Comparison of ENCODE assay signal across 24 cellular contexts in genomic region chrX:41900321-41900720, GRCh38. TPM values are rescaled to one million over a fixed set of nuclear protein-coding genes. Genes with fewer than 3 reads are reported as not detected.
A peak's percentile ranks its signal among the peaks of the same experiment; 100 is the strongest.
DNase-seq lines count a peak whose midpoint lies in the region; ATAC-seq, FAIRE-seq and TF ChIP-seq lines count a peak whose summit lies in the region.
"Had no signal": no experiment of that assay in that cellular context is flagged by ENCODE, and none has a peak within 500 bp of the region (broad histone marks: within the 10 kb centered on the region; RNA-seq: fewer than 3 reads in every experiment).

No MANE protein-coding gene starts in this region.

- no peak for FAIRE-seq in HepG2 (lab: Jason Lieb, UNC)
- FAIRE-seq in astrocyte (lab: Jason Lieb, UNC), result peak; percentile 79
- peak; percentile 51 for FAIRE-seq in kidney (lab: Jason Lieb, UNC)
- FAIRE-seq: A549, GM12891, GM18507 had no signal

- no peaks in the 10 kb centered on the region for H3K4me1 ChIP-seq in HepG2 (ENCODE audit: insufficient read depth, low read length)
- H3K4me1 ChIP-seq in right lobe of liver, result no peaks in the 10 kb centered on the region
- H3K4me1 ChIP-seq in astrocyte (ENCODE audit: insufficient read depth, low read length), result no peaks in the 10 kb centered on the region
- H3K4me1 ChIP-seq in kidney (ENCODE audit: control insufficient read depth in 1 of 2, insufficient read depth in 1 of 2, low read depth in 1 of 2, low read length in 2 of 2), result no peaks in the 10 kb centered on the region
- H3K4me1 ChIP-seq in smooth muscle cell (ENCODE audit: low read depth), result peaks cover 6% of the 10 kb centered on the region
- H3K4me1 ChIP-seq: A549; BE2C; BLaER1 treated with 17β-estradiol and CSF1 and Interleukin-3, amounts not matched to agents 10 nM and 100 nM had no signal

- TF ChIP-seq POLR2A in HepG2 (IDR thresholded peaks at IDR 0.05; ENCODE audit: insufficient read depth in 1 of 2, low read depth in 2 of 2, low read length in 2 of 2) (no peak), right lobe of liver (IDR thresholded peaks at IDR 0.05) (no peak)

- peaks cover 9% of the 10 kb centered on the region for H3K36me3 Mint-ChIP-seq in astrocyte (ENCODE audit: low read depth, unreplicated experiment)

- H4K20me1 ChIP-seq in HepG2 (ENCODE audit: insufficient read depth, low read length) (no peaks in the 10 kb centered on the region), astrocyte (ENCODE audit: insufficient read depth, low read length) (peaks cover 5% of the 10 kb centered on the region), smooth muscle cell (ENCODE audit: low read depth) (peaks cover 8% of the 10 kb centered on the region)

- no peak overlapping the region for H3K27ac ChIP-seq in HepG2 (ENCODE audit: extremely low read length, insufficient read depth, low read length)
- H3K27ac ChIP-seq in right lobe of liver, result no peak overlapping the region
- no peak overlapping the region for H3K27ac ChIP-seq in astrocyte (ENCODE audit: low read depth, low read length)
- no peak overlapping the region for H3K27ac ChIP-seq in kidney (ENCODE audit: low read depth in 2 of 2, low read length in 2 of 2)
- H3K27ac ChIP-seq in smooth muscle cell (ENCODE audit: low read depth), result no peak overlapping the region
- H3K27ac ChIP-seq: A549; BLaER1 treated with 17β-estradiol and CSF1 and Interleukin-3, amounts not matched to agents 10 nM and 100 nM had no signal

- H3F3A ChIP-seq in smooth muscle cell (ENCODE audit: low read depth), result no peaks in the 10 kb centered on the region

- TF ChIP-seq CTCF in HepG2 (CRISPR knock-in tag; IDR thresholded peaks at IDR 0.05) (no peak), right lobe of liver (IDR thresholded peaks at IDR 0.05) (no peak), astrocyte (IDR thresholded peaks at IDR 0.05; ENCODE audit: insufficient read depth, low read depth, low read length) (no peak), kidney (IDR thresholded peaks at IDR 0.05; ENCODE audit: borderline replicate concordance, extremely low read depth, insufficient read depth) (no peak), smooth muscle cell (IDR thresholded peaks at IDR 0.05; ENCODE audit: borderline replicate concordance, insufficient read depth, poor library complexity, severe bottlenecking) (no peak)

- H3K9me3 ChIP-seq in HepG2 (ENCODE audit: low read length), result peaks cover 20% of the 10 kb centered on the region
- H3K9me3 ChIP-seq in right lobe of liver, result peaks cover 0 to 5% (median 0%) of the 10 kb centered on the region in 4 donors
- H3K9me3 ChIP-seq in astrocyte (ENCODE audit: insufficient read depth, low read depth, low read length), result no peaks in the 10 kb centered on the region
- H3K9me3 ChIP-seq in kidney (ENCODE audit: control insufficient read depth in 1 of 2, low read length in 2 of 2), result no peaks in the 10 kb centered on the region
- peaks cover 14% of the 10 kb centered on the region for H3K9me3 ChIP-seq in smooth muscle cell (replicated peaks; ENCODE audit: low read depth)
- H3K9me3 ChIP-seq: BE2C had no signal

- TF ChIP-seq EP300 in HepG2 (IDR thresholded peaks at IDR 0.05; ENCODE audit: low read depth in 2 of 2, low read length in 2 of 2) (no peak), HepG2 (CRISPR knock-in tag; IDR thresholded peaks at IDR 0.05; ENCODE audit: borderline replicate concordance) (no peak)

- H2AFZ ChIP-seq in HepG2 (ENCODE audit: low read length) (no peak overlapping the region), astrocyte (ENCODE audit: low read depth, low read length) (no peak overlapping the region), smooth muscle cell (ENCODE audit: low read depth) (no peak overlapping the region)
- H2AFZ ChIP-seq: GM23338 had no signal

- peaks cover 5% of the 10 kb centered on the region for H3K4me1 Mint-ChIP-seq in astrocyte (ENCODE audit: low read depth, unreplicated experiment)
- H3K4me1 Mint-ChIP-seq: CD14-positive monocyte had no signal

- TF ChIP-seq RAD21 in HepG2 (CRISPR knock-in tag; IDR thresholded peaks at IDR 0.05), result no peak

- DNase-seq in HepG2 (ENCODE audit: low spot score) (no peak), right lobe of liver (no peak), astrocyte (ENCODE audit: low read depth) (no peak), kidney (no peak), smooth muscle cell (lab: John Stamatoyannopoulos, UW; ENCODE audit: unreplicated experiment) (no peak)
- DNase-seq: 8988T; ACHN; AML-193; BE2C; CD4-positive, alpha-beta T cell; CD8-positive, alpha-beta memory T cell; DMS53; DMS79 treated with DMSO at 0.1 percent for 48 hours; GF-D8; H9; HFFc6 had no signal

- peaks cover 4% of the 10 kb centered on the region for H3K9me3 Mint-ChIP-seq in astrocyte (ENCODE audit: unreplicated experiment)

- H3K4me3 ChIP-seq in HepG2 (replicated peaks in 1 of 3; ENCODE audit: insufficient read depth in 1 of 3, low read depth in 2 of 3, low read length in 3 of 3) (no peak overlapping the region), right lobe of liver (no peak overlapping the region), astrocyte (ENCODE audit: insufficient read depth, low read depth, low read length) (no peak overlapping the region), kidney (ENCODE audit: low read length in 2 of 2) (no peak overlapping the region), smooth muscle cell (no peak overlapping the region)
- H3K4me3 ChIP-seq: A549; BLaER1 treated with 17β-estradiol and CSF1 and Interleukin-3, amounts not matched to agents 10 nM and 100 nM; GM23338 had no signal

- H3K4me2 ChIP-seq in HepG2 (ENCODE audit: low read depth, low read length) (no peak overlapping the region), astrocyte (ENCODE audit: low read length) (no peak overlapping the region), smooth muscle cell (no peak overlapping the region)
- H3K4me2 ChIP-seq: A549; BLaER1 treated with 17β-estradiol and CSF1 and Interleukin-3, amounts not matched to agents 10 nM and 100 nM; GM23338 had no signal

- POLR2A ChIA-PET in HepG2 (lab: Yijun Ruan, JAX), result no interaction called here

- H3K27me3 Mint-ChIP-seq in astrocyte (ENCODE audit: low read depth, unreplicated experiment), result no peaks in the 10 kb centered on the region
- H3K27me3 Mint-ChIP-seq: CD4-positive, alpha-beta T cell; CD8-positive, alpha-beta memory T cell had no signal

- intact Hi-C loops in HepG2 (cut with micrococcal nuclease; ENCODE audit: unreplicated experiment), result no loop called here
- intact Hi-C loops in right lobe of liver (cut with DNase I), result no loop called here
- intact Hi-C loops in kidney (cut with DNase I), result no loop called here

- no peaks in the 10 kb centered on the region for H3K27me3 ChIP-seq in HepG2 (ENCODE audit: control insufficient read depth in 1 of 2, insufficient read depth in 2 of 2, low read length in 2 of 2)
- H3K27me3 ChIP-seq in right lobe of liver, result no peaks in the 10 kb centered on the region
- no peaks in the 10 kb centered on the region for H3K27me3 ChIP-seq in astrocyte (ENCODE audit: insufficient read depth, low read length)
- no peaks in the 10 kb centered on the region for H3K27me3 ChIP-seq in smooth muscle cell (ENCODE audit: low read depth)
- H3K27me3 ChIP-seq: BE2C had no signal

- peaks cover 7% of the 10 kb centered on the region for H3K79me2 ChIP-seq in HepG2 (ENCODE audit: insufficient read depth, low read length)
- peaks cover 33% of the 10 kb centered on the region for H3K79me2 ChIP-seq in astrocyte (ENCODE audit: insufficient read depth, low read length)
- H3K79me2 ChIP-seq in smooth muscle cell (ENCODE audit: low read depth), result peaks cover 47% of the 10 kb centered on the region

- CTCF ChIA-PET in HepG2 (lab: Yijun Ruan, JAX; ENCODE audit: low intra/inter-chr PET ratio, low total read pairs), result no interaction called here

- ATAC-seq in HepG2, result no peak
- ATAC-seq in right lobe of liver, result no peak
- no peak for ATAC-seq in activated CD4-positive, CD25-positive, alpha-beta regulatory T cell treated with anti-CD3 and anti-CD28 coated beads, Interleukin-2, amount 50 U/mL, for 24 hours
- ATAC-seq: A549, GM23338, HCT116 had no signal

- in situ Hi-C loops in HepG2 (cut with HindIII; ENCODE audit: extremely low pct_ligation_motif_present, low pct_unique_long_range_greater_than_20kb), result no loop called here

- no peak overlapping the region for H3K27ac Mint-ChIP-seq in astrocyte (ENCODE audit: unreplicated experiment)
- H3K27ac Mint-ChIP-seq: CD14-positive monocyte; CD4-positive, alpha-beta T cell; GM23338; H9; HFFc6 had no signal

- no peak overlapping the region for H3K9ac ChIP-seq in HepG2 (ENCODE audit: insufficient read depth, low read depth, low read length)
- H3K9ac ChIP-seq in astrocyte (ENCODE audit: low read length), result no peak overlapping the region
- no peak overlapping the region for H3K9ac ChIP-seq in kidney (ENCODE audit: low read length in 2 of 2)
- no peak overlapping the region for H3K9ac ChIP-seq in smooth muscle cell (ENCODE audit: low read depth)
- H3K9ac ChIP-seq: BLaER1 treated with 17β-estradiol and CSF1 and Interleukin-3, amounts not matched to agents 10 nM and 100 nM had no signal

- H3K36me3 ChIP-seq in HepG2 (replicated peaks in 1 of 2; ENCODE audit: control insufficient read depth in 1 of 2, insufficient read depth in 2 of 2, low read length in 2 of 2) (no peaks in the 10 kb centered on the region), right lobe of liver (no peaks in the 10 kb centered on the region), astrocyte (ENCODE audit: insufficient read depth, low read length) (no peaks in the 10 kb centered on the region), kidney (ENCODE audit: control insufficient read depth in 1 of 2, insufficient read depth in 2 of 2, low read length in 2 of 2) (no peaks in the 10 kb centered on the region), smooth muscle cell (ENCODE audit: low read depth) (peaks cover 4% of the 10 kb centered on the region)
- H3K36me3 ChIP-seq: BE2C had no signal

- no TSS peak for BruUV-seq in HepG2 (replicated peaks; lab: Mats Ljungman, UMichigan)

- H3K4me3 Mint-ChIP-seq in astrocyte (ENCODE audit: unreplicated experiment), result no peak overlapping the region
- H3K4me3 Mint-ChIP-seq: CD14-positive monocyte; CD4-positive, alpha-beta T cell; CD8-positive, alpha-beta memory T cell; GM23338; H9; HFFc6 had no signal

RNA-seq across cellular contexts. Expression of gene CASK, which starts 23.0 kb away (rescaled TPM):
- total RNA-seq in HepG2 (2016; rRNA removed; fragmentation: Illumina TruSeq; extraction: Trizol), result 16.0 and 16.1 TPM in 2 replicates
- total RNA-seq in HepG2 (2016; cell fraction: cytosol; rRNA removed; fragmentation: Illumina TruSeq; extraction: Trizol; ENCODE audit: low read depth), result 10.0 and 12.7 TPM in 2 replicates
- 16.5 and 18.4 TPM in 2 replicates for total RNA-seq in HepG2 (2016; cell fraction: insoluble cytoplasmic fraction; rRNA removed; fragmentation: Illumina TruSeq; extraction: Trizol)
- 9.3 TPM in 2 replicates for total RNA-seq in HepG2 (2016; cell fraction: membrane; rRNA removed; fragmentation: Illumina TruSeq; extraction: Trizol)
- 37.3 and 41.3 TPM in 2 replicates for total RNA-seq in HepG2 (2016; cell fraction: nucleus; rRNA removed; fragmentation: Illumina TruSeq; extraction: Trizol)
- polyA plus RNA-seq in HepG2 (2011; rRNA removed), result 14.5 and 14.9 TPM in 2 replicates
- 7.0 and 12.9 TPM in 2 replicates for polyA plus RNA-seq in HepG2 (2011; cell fraction: cytosol; rRNA removed)
- polyA plus RNA-seq in HepG2 (2011; cell fraction: nucleus; rRNA removed), result 8.3 and 9.2 TPM in 2 replicates
- polyA plus RNA-seq in HepG2 (2012), result 16.1 and 19.3 TPM in 2 replicates
- polyA plus RNA-seq in HepG2 (2016; cell fraction: cytosol; fragmentation: Illumina TruSeq; extraction: Trizol; ENCODE audit: low read depth), result 2.2 and 2.5 TPM in 2 replicates
- 13.7 and 15.0 TPM in 2 replicates for polyA plus RNA-seq in HepG2 (2016; cell fraction: insoluble cytoplasmic fraction; fragmentation: Illumina TruSeq; extraction: Trizol; ENCODE audit: low read depth)
- polyA plus RNA-seq in HepG2 (2016; cell fraction: membrane; fragmentation: Illumina TruSeq; extraction: Trizol; ENCODE audit: low read depth), result 3.8 and 4.5 TPM in 2 replicates
- polyA plus RNA-seq in HepG2 (2016; cell fraction: nucleus; fragmentation: Illumina TruSeq; extraction: Trizol; ENCODE audit: insufficient read depth, low read depth), result 18.2 and 19.8 TPM in 2 replicates
- polyA minus RNA-seq in HepG2 (2011; rRNA and poly(A)+ RNA removed; ENCODE audit: low replicate concordance), result 16.3 and 23.2 TPM in 2 replicates
- 21.1 and 30.1 TPM in 2 replicates for polyA minus RNA-seq in HepG2 (2011; cell fraction: cytosol; rRNA and poly(A)+ RNA removed)
- 61.2 and 64.9 TPM in 2 replicates for polyA minus RNA-seq in HepG2 (2011; cell fraction: nucleus; rRNA and poly(A)+ RNA removed)
- total RNA-seq in right lobe of liver, result 10 to 100 TPM; 17.8 to 23.8 (median 20.4) TPM
- 91.5 and 99.3 TPM in 2 replicates for total RNA-seq in astrocyte
- total RNA-seq in kidney, result 58.9 TPM
- polyA plus RNA-seq in kidney (ENCODE audit: insufficient read depth, low read depth, low replicate concordance), result 15.9 TPM
- total RNA-seq in smooth muscle cell, result 60.6 and 97.5 TPM in 2 replicates
- 49.2 and 49.4 TPM in 2 replicates for polyA plus RNA-seq in smooth muscle cell
